In the genomic region with DNA sequence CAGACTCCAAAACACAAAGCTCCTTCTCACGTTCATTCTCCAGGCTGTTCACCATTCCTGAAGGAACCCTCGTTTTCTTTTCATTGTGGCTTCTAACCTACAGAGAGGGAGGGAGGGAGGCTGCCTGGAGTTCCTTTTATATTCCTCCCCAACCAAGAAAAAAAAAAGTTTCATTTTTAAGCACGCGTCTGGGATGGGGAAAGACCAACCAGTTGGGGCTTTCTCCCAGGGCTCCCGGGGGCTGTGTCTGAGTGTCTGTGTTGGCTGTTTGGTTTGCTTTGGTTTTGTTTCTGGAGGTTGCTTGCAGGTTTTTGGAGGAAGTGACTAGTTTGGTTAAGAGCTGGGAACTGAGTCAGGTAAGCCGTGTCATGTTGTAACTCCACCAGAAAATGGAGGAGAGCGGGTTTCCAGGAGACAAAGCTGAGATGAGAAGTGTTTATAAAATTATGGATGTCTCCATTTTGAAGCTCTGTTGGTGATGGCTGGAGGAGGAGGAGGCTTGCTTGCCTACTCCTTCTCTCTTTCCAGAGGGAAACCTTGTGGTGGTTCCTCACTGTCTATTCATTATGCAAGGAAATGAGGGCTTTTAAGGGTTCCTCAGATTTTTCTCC, we compare ENCODE assay signal across 8 cellular contexts. TPM values are rescaled to one million over a fixed set of nuclear protein-coding genes. Genes with fewer than 3 reads are reported as not detected.
DNase-seq lines count a peak whose midpoint lies in the region; ATAC-seq, FAIRE-seq and TF ChIP-seq lines count a peak whose summit lies in the region.

No MANE protein-coding gene starts in this region.

- H3K4me3 ChIP-seq in KMS-11 (IDR thresholded peaks at IDR 0.05; ENCODE audit: insufficient read depth, low read depth, low read length) (no peak overlapping the region), lower lobe of right lung (peak overlapping the region; percentile 73)

- H3K36me3 Mint-ChIP-seq in activated CD4-positive, alpha-beta T cell treated with anti-CD3 and anti-CD28 coated beads for 36 hours (ENCODE audit: low read depth): peaks cover 2% of the 10 kb centered on the region

- H3K27ac ChIP-seq in C4-2B: peak overlapping the region; percentile 96
- no peak overlapping the region for H3K27ac ChIP-seq in KMS-11
- H3K27ac ChIP-seq in lower lobe of right lung: peak overlapping the region; percentile 82

- peak; percentile 69 for DNase-seq in cerebellar cortex (ENCODE audit: low spot score)
- no peak for DNase-seq in lower lobe of right lung
- DNase-seq in ureter (ENCODE audit: low spot score): peak; percentile 42
- no peak for DNase-seq in activated CD4-positive, alpha-beta T cell treated with anti-CD3 and anti-CD28 coated beads for 36 hours
- DNase-seq in stimulated activated CD4-positive, alpha-beta T cell treated with anti-CD3 and anti-CD28 coated beads, Interleukin-4, amount 100 ng/mL, for 24 hours: no peak
- no peak for DNase-seq in HTR-8/SVneo (ENCODE audit: insufficient read length, low spot score)

- FAIRE-seq in HTR-8/SVneo (lab: Jason Lieb, UNC): no peak

- TF ChIP-seq CTCF in C4-2B (conservative IDR thresholded peaks at IDR 0.05) (no peak), KMS-11 (conservative IDR thresholded peaks at IDR 0.05; ENCODE audit: low read depth, low read length) (no peak), lower lobe of right lung (IDR thresholded peaks at IDR 0.05) (no peak)

- peaks cover 11% of the 10 kb centered on the region; the same call in 1 of the 2 replicates for H3K79me2 ChIP-seq in KMS-11 (ENCODE audit: insufficient read depth, low read depth)

- H3K4me3 Mint-ChIP-seq in activated CD4-positive, alpha-beta T cell treated with anti-CD3 and anti-CD28 coated beads for 36 hours: no peak overlapping the region

- H3K27me3 ChIP-seq in KMS-11 (ENCODE audit: insufficient read depth, low read depth) (no peaks in the 10 kb centered on the region), lower lobe of right lung (ENCODE audit: low read depth) (no peaks in the 10 kb centered on the region)

- H3K4me2 ChIP-seq in KMS-11: peak overlapping the region; percentile 93

- CTCF ChIA-PET in activated CD4-positive, alpha-beta T cell treated with anti-CD3 and anti-CD28 coated beads for 36 hours (lab: Charles Lee): no interaction called here

- no peaks in the 10 kb centered on the region for H4K20me1 ChIP-seq in KMS-11 (ENCODE audit: insufficient read depth)

- H3K9ac ChIP-seq in KMS-11: peak overlapping the region; percentile 81; the same call in 1 of the 2 replicates

- peaks cover 59% of the 10 kb centered on the region for H3K27me3 Mint-ChIP-seq in activated CD4-positive, alpha-beta T cell treated with anti-CD3 and anti-CD28 coated beads for 36 hours

- H3K9me3 Mint-ChIP-seq in activated CD4-positive, alpha-beta T cell treated with anti-CD3 and anti-CD28 coated beads for 36 hours (ENCODE audit: low read depth): no peaks in the 10 kb centered on the region

- POLR2A ChIA-PET in activated CD4-positive, alpha-beta T cell treated with anti-CD3 and anti-CD28 coated beads for 36 hours (lab: Charles Lee): interaction anchor here (0.7 kb wide), 2 partner anchors 25 to 96 kb away, joined by 3 to 6 read pairs; no protein-coding TSS in a partner anchor

- H3K4me1 ChIP-seq in KMS-11 (ENCODE audit: low read depth, poor library complexity, severe bottlenecking) (peaks cover 8% of the 10 kb centered on the region), lower lobe of right lung (peaks cover 36% of the 10 kb centered on the region)

- intact Hi-C loops in lower lobe of right lung (cut with DNase I): no loop called here
- intact Hi-C loops in activated CD4-positive, alpha-beta T cell treated with anti-CD3 and anti-CD28 coated beads for 36 hours (cut with DNase I, micrococcal nuclease): no loop called here

- ATAC-seq in lower lobe of right lung: no peak
- no peak for ATAC-seq in activated CD4-positive, alpha-beta T cell treated with anti-CD3 and anti-CD28 coated beads for 36 hours

- H3K27ac Mint-ChIP-seq in activated CD4-positive, alpha-beta T cell treated with anti-CD3 and anti-CD28 coated beads for 36 hours: no peak overlapping the region

- H3K36me3 ChIP-seq in KMS-11 (ENCODE audit: insufficient read depth) (no peaks in the 10 kb centered on the region), lower lobe of right lung (no peaks in the 10 kb centered on the region)

- H3K9me3 ChIP-seq in lower lobe of right lung: no peaks in the 10 kb centered on the region

- H2AFZ ChIP-seq in KMS-11 (ENCODE audit: low read depth): peak overlapping the region; percentile 98; the same call in 1 of the 2 replicates

- H3K4me1 Mint-ChIP-seq in activated CD4-positive, alpha-beta T cell treated with anti-CD3 and anti-CD28 coated beads for 36 hours: peaks cover 36% of the 10 kb centered on the region

RNA-seq across cellular contexts. Expression of a gene that starts 1.7 kb away (rescaled TPM):
- total RNA-seq in lower lobe of right lung (24.4 TPM), ureter (74.8 TPM)
- under 1 TPM; 0.27 to 0.42 TPM for total RNA-seq in activated CD4-positive, alpha-beta T cell treated with anti-CD3 and anti-CD28 coated beads for 36 hours

Comparison
In these comparisons a context has a peak if more than half of its experiments do, and no peak if none do; other contexts are left out.
1. DNase-seq: peak in cerebellar cortex (single experiment) and ureter (single experiment); none in lower lobe of right lung (single experiment), activated CD4-positive, alpha-beta T cell treated with anti-CD3 and anti-CD28 coated beads for 36 hours (single experiment), stimulated activated CD4-positive, alpha-beta T cell treated with anti-CD3 and anti-CD28 coated beads, Interleukin-4, amount 100 ng/mL, for 24 hours (single experiment) and HTR-8/SVneo (single experiment).
2. RNA of a gene that starts 1.7 kb away (total RNA-seq): 74.8 TPM in ureter (single experiment) and 24.4 TPM in lower lobe of right lung (single experiment); 0.27 to 0.42 TPM in activated CD4-positive, alpha-beta T cell treated with anti-CD3 and anti-CD28 coated beads for 36 hours; every median in the first group is over 10 times any median in the second.